ENCODE assay signal across 8 cellular contexts in genomic region chr3:99868438-99868723, GRCh38. TPM values are rescaled to one million over a fixed set of nuclear protein-coding genes. Genes with fewer than 3 reads are reported as not detected.
DNase-seq lines count a peak whose midpoint lies in the region; TF ChIP-seq lines count a peak whose summit lies in the region.
"Had no signal": no experiment of that assay in that cellular context is flagged by ENCODE, and none has a peak within 500 bp of the region (broad histone marks: within the 10 kb centered on the region; RNA-seq: fewer than 3 reads in every experiment).

No MANE protein-coding gene starts in this region.

- H3K79me1 ChIP-seq in mesenchymal stem cell (replicated peaks; ENCODE audit: low read length, poor library complexity, severe bottlenecking) = peaks cover 2% of the 10 kb centered on the region

- no peak overlapping the region for H3K4me3 ChIP-seq in mesenchymal stem cell (ENCODE audit: insufficient read depth in 1 of 2, low read depth in 1 of 2, low read length in 2 of 2)
- H3K4me3 ChIP-seq: GM23338 had no signal

- H3K18ac ChIP-seq in mesenchymal stem cell (ENCODE audit: low read depth in 1 of 2, low read length in 2 of 2) = peak overlapping the region in 1 of 2 experiments; percentile 61

- DNase-seq in ELR (ENCODE audit: low read depth) = peak; percentile 66
- DNase-seq in activated T-helper 2 cell treated with anti-CD3 and anti-CD28 coated beads, Interferon-gamma antibody, Interleukin-2, Interleukin-4, amounts not matched to agents 10 μg/mL and 5 μg/mL and 100 μg/mL, durations not matched to agents 14 hours and 24 hours and 36 hours (ENCODE audit: low spot score) = no peak
- peak; percentile 50 for DNase-seq in mesenchymal stem cell
- no peak for DNase-seq in putamen (ENCODE audit: low spot score)
- no peak for DNase-seq in GF-D8 (lab: John Stamatoyannopoulos, UW)
- no peak for DNase-seq in HT-29 (ENCODE audit: low spot score)

- peaks cover 93% of the 10 kb centered on the region for H3K4me1 Mint-ChIP-seq in activated T-helper 2 cell treated with anti-CD3 and anti-CD28 coated beads, Interferon-gamma antibody, Interleukin-2, Interleukin-4, amounts not matched to agents 10 μg/mL and 5 μg/mL and 100 μg/mL, durations not matched to agents 14 hours and 24 hours and 36 hours (ENCODE audit: low read depth)

- H3K36me3 ChIP-seq in mesenchymal stem cell (ENCODE audit: control insufficient read depth in 1 of 2, insufficient read depth in 2 of 2, low read depth in 1 of 2, low read length in 2 of 2) = peaks cover 7 to 58% of the 10 kb centered on the region in 2 experiments

- no peak for TF ChIP-seq RAD21 in Ishikawa (IDR thresholded peaks at IDR 0.05; ENCODE audit: low read depth)

- no peak overlapping the region for H3K23ac ChIP-seq in mesenchymal stem cell (ENCODE audit: low read length in 2 of 2)

- no peak overlapping the region for H3K4me3 Mint-ChIP-seq in activated T-helper 2 cell treated with anti-CD3 and anti-CD28 coated beads, Interferon-gamma antibody, Interleukin-2, Interleukin-4, amounts not matched to agents 10 μg/mL and 5 μg/mL and 100 μg/mL, durations not matched to agents 14 hours and 24 hours and 36 hours (ENCODE audit: low read depth)
- H3K4me3 Mint-ChIP-seq: GM23338 had no signal

- H3K27ac ChIP-seq in mesenchymal stem cell (ENCODE audit: low read length, poor library complexity, severe bottlenecking) = no peak overlapping the region

- intact Hi-C loops in activated T-helper 2 cell treated with anti-CD3 and anti-CD28 coated beads, Interferon-gamma antibody, Interleukin-2, Interleukin-4, amounts not matched to agents 10 μg/mL and 5 μg/mL and 100 μg/mL, durations not matched to agents 14 hours and 24 hours and 36 hours (cut with micrococcal nuclease) = no loop called here

- no peaks in the 10 kb centered on the region for H3K27me3 Mint-ChIP-seq in activated T-helper 2 cell treated with anti-CD3 and anti-CD28 coated beads, Interferon-gamma antibody, Interleukin-2, Interleukin-4, amounts not matched to agents 10 μg/mL and 5 μg/mL and 100 μg/mL, durations not matched to agents 14 hours and 24 hours and 36 hours (ENCODE audit: low read depth)

- no peak overlapping the region for H3K9ac ChIP-seq in mesenchymal stem cell (ENCODE audit: low read length)

- WGBS in mesenchymal stem cell = 33% methylated on average over 1 of the region's 1 CpG

- H3K14ac ChIP-seq in mesenchymal stem cell (ENCODE audit: low read length in 2 of 2) = no peak overlapping the region

- no peak overlapping the region for H3K4me2 ChIP-seq in mesenchymal stem cell (ENCODE audit: low read length, poor library complexity, severe bottlenecking)
- H3K4me2 ChIP-seq: GM23338 had no signal

- no peak overlapping the region for H4K8ac ChIP-seq in mesenchymal stem cell (ENCODE audit: low read length)

- no peaks in the 10 kb centered on the region for H3K9me3 Mint-ChIP-seq in activated T-helper 2 cell treated with anti-CD3 and anti-CD28 coated beads, Interferon-gamma antibody, Interleukin-2, Interleukin-4, amounts not matched to agents 10 μg/mL and 5 μg/mL and 100 μg/mL, durations not matched to agents 14 hours and 24 hours and 36 hours
- H3K9me3 Mint-ChIP-seq: GM23338 had no signal

- no peak overlapping the region for H2BK120ac ChIP-seq in mesenchymal stem cell (ENCODE audit: low read depth, low read length)

- H3K4ac ChIP-seq in mesenchymal stem cell (ENCODE audit: low read depth in 1 of 2, low read length in 2 of 2) = no peak overlapping the region

- no peak overlapping the region for H4K91ac ChIP-seq in mesenchymal stem cell (ENCODE audit: low read length)

- no peak overlapping the region for H2BK5ac ChIP-seq in mesenchymal stem cell (ENCODE audit: low read depth, low read length, poor library complexity, severe bottlenecking)

- H2BK15ac ChIP-seq in mesenchymal stem cell (ENCODE audit: low read depth, poor library complexity, severe bottlenecking) = no peak overlapping the region

- no peak for TF ChIP-seq EP300 in Ishikawa (IDR thresholded peaks at IDR 0.05; ENCODE audit: borderline replicate concordance)

- no peak overlapping the region for H2BK12ac ChIP-seq in mesenchymal stem cell (ENCODE audit: low read length in 2 of 2)

- H3K27ac Mint-ChIP-seq in activated T-helper 2 cell treated with anti-CD3 and anti-CD28 coated beads, Interferon-gamma antibody, Interleukin-2, Interleukin-4, amounts not matched to agents 10 μg/mL and 5 μg/mL and 100 μg/mL, durations not matched to agents 14 hours and 24 hours and 36 hours = peak overlapping the region; percentile 83
- H3K27ac Mint-ChIP-seq: GM23338 had no signal

- H2AK5ac ChIP-seq in mesenchymal stem cell (ENCODE audit: low read length, severe bottlenecking) = no peak overlapping the region

- no peaks in the 10 kb centered on the region for H3K27me3 ChIP-seq in mesenchymal stem cell (ENCODE audit: control insufficient read depth in 1 of 2, insufficient read depth in 1 of 2, low read length in 2 of 2)

- no peak overlapping the region for H2AFZ ChIP-seq in mesenchymal stem cell (ENCODE audit: low read depth, low read length)
- H2AFZ ChIP-seq: GM23338 had no signal

- peaks cover 8% of the 10 kb centered on the region for H3K4me1 ChIP-seq in mesenchymal stem cell (ENCODE audit: control insufficient read depth, insufficient read depth, low read depth, low read length)

- peaks cover 55% of the 10 kb centered on the region for H3K36me3 Mint-ChIP-seq in activated T-helper 2 cell treated with anti-CD3 and anti-CD28 coated beads, Interferon-gamma antibody, Interleukin-2, Interleukin-4, amounts not matched to agents 10 μg/mL and 5 μg/mL and 100 μg/mL, durations not matched to agents 14 hours and 24 hours and 36 hours (ENCODE audit: low read depth)

- no peaks in the 10 kb centered on the region for H3K9me3 ChIP-seq in mesenchymal stem cell (ENCODE audit: control insufficient read depth, low read length)

TF ChIP-seq in Ishikawa, 13 proteins besides CTCF, POLR2A, EP300 and RAD21:
- no peak for TF ChIP-seq EGR1 (IDR thresholded peaks at IDR 0.05)
- TF ChIP-seq TCF12 (IDR thresholded peaks at IDR 0.05; ENCODE audit: low read depth) = no peak
- TF ChIP-seq NFIC (IDR thresholded peaks at IDR 0.05) = peak; percentile 94
- TF ChIP-seq FOXM1 (IDR thresholded peaks at IDR 0.05; ENCODE audit: borderline replicate concordance, low read depth) = no peak

RNA-seq across cellular contexts. Expression of gene CMSS1, which starts 50.7 kb away (rescaled TPM):
- 138 and 143 TPM in 2 replicates for total RNA-seq in activated T-helper 2 cell treated with anti-CD3 and anti-CD28 coated beads, Interferon-gamma antibody, Interleukin-2, Interleukin-4, amounts not matched to agents 10 μg/mL and 5 μg/mL and 100 μg/mL, durations not matched to agents 14 hours and 24 hours and 36 hours
- polyA plus RNA-seq in mesenchymal stem cell (2013, experiment 1 of 2) = 11.1 TPM
- 12.6 TPM for polyA plus RNA-seq in mesenchymal stem cell (2013, experiment 2 of 2)
- total RNA-seq in HT-29 (2014; rRNA removed; shearing (Covaris generic)) = 18.3 and 25.3 TPM in 2 replicates

Comparison
In these comparisons a context has a peak if more than half of its experiments do, and no peak if none do; other contexts are left out.
1. DNase-seq: peak in ELR (single experiment) and mesenchymal stem cell (single experiment); none in activated T-helper 2 cell treated with anti-CD3 and anti-CD28 coated beads, Interferon-gamma antibody, Interleukin-2, Interleukin-4, amounts not matched to agents 10 μg/mL and 5 μg/mL and 100 μg/mL, durations not matched to agents 14 hours and 24 hours and 36 hours (single experiment), putamen (single experiment), GF-D8 (single experiment) and HT-29 (single experiment).